In genomic region chr15:31397851-31398661, GRCh38 we compare ENCODE assay signal across 9 cellular contexts.
A peak's percentile ranks its signal among the peaks of the same experiment; 100 is the strongest.
DNase-seq lines count a peak whose midpoint lies in the region; ATAC-seq, FAIRE-seq and TF ChIP-seq lines count a peak whose summit lies in the region.
"Had no signal": no experiment of that assay in that cellular context is flagged by ENCODE, and none has a peak within 500 bp of the region (broad histone marks: within the 10 kb centered on the region; RNA-seq: fewer than 3 reads in every experiment).

No MANE protein-coding gene starts in this region.

- DNase-seq in H7 (peak; percentile 55), PC-3 (no peak), esophagus squamous epithelium (lab: John Stamatoyannopoulos, UW) (no peak), small intestine (peak; percentile 28), SHP77 treated with DMSO at 0.1 percent for 48 hours (lab: John Stamatoyannopoulos, UW) (no peak), epidermal melanocyte (ENCODE audit: insufficient read length, low spot score) (no peak), RCC 7860 (ENCODE audit: low spot score) (no peak)
- DNase-seq in stimulated activated naive CD4-positive, alpha-beta T cell (lab: John Stamatoyannopoulos, UW) = no peak

- TF ChIP-seq CTCF in PC-3 (conservative IDR thresholded peaks at IDR 0.05; ENCODE audit: low read depth, low read length) = no peak
- TF ChIP-seq CTCF in esophagus squamous epithelium (IDR thresholded peaks at IDR 0.05) = no peak

- CTCF ChIA-PET in PC-3 (lab: Charles Lee) = no interaction called here

- H3K4me2 ChIP-seq in PC-3 (ENCODE audit: low read length) = peak overlapping the region; percentile 75; the same call in 1 of the 2 replicates

- H3K4me1 ChIP-seq in PC-3 (ENCODE audit: insufficient read depth, low read length) (peaks cover 19% of the 10 kb centered on the region; the same call in 1 of the 2 replicates), esophagus squamous epithelium (peaks cover 30 to 60% (median 53%) of the 10 kb centered on the region in 3 donors), small intestine (ENCODE audit: control insufficient read depth in 2 of 2, insufficient read depth in 1 of 2, low read depth in 1 of 2, low read length in 1 of 2) (peaks cover 9 to 12% of the 10 kb centered on the region in 2 donors)

- FAIRE-seq in small intestine (lab: Jason Lieb, UNC) = no peak
- no peak for FAIRE-seq in RCC 7860 (lab: Jason Lieb, UNC)

- no peaks in the 10 kb centered on the region for H3K9me2 ChIP-seq in PC-3 (replicated peaks; ENCODE audit: low read length)

- no peak overlapping the region for H3K27ac ChIP-seq in PC-3 (ENCODE audit: low read length)
- peak overlapping the region; percentile 74 to 93 (median 83) for H3K27ac ChIP-seq in esophagus squamous epithelium
- H3K27ac ChIP-seq in small intestine (ENCODE audit: low read depth in 1 of 2, low read length in 1 of 2) = peak overlapping the region; percentile 76 to 82
- H3K27ac ChIP-seq: ovary had no signal

- H3K9me3 ChIP-seq in PC-3 (ENCODE audit: low read length) = no peaks in the 10 kb centered on the region
- H3K9me3 ChIP-seq in esophagus squamous epithelium = no peaks in the 10 kb centered on the region
- no peaks in the 10 kb centered on the region for H3K9me3 ChIP-seq in small intestine (ENCODE audit: control insufficient read depth, low read depth)
- H3K9me3 ChIP-seq: ovary had no signal

- intact Hi-C loops in PC-3 (cut with micrococcal nuclease) (loop anchor here (2.0 kb wide), 2 partner anchors 37 to 71 kb away; partner anchors contain the start of gene KLF13), esophagus squamous epithelium (cut with DNase I) (loop anchor here (10.0 kb wide), 1 partner anchor 183 kb away; no protein-coding TSS in a partner anchor)

- no peak overlapping the region for H2AFZ ChIP-seq in PC-3 (ENCODE audit: low read length)

- H3F3A ChIP-seq in PC-3 (ENCODE audit: low read length, unreplicated experiment) = no peaks in the 10 kb centered on the region

- H3K27me3 ChIP-seq in H7 (ENCODE audit: control insufficient read depth, insufficient read depth, low read length) = peaks cover 10% of the 10 kb centered on the region
- no peaks in the 10 kb centered on the region for H3K27me3 ChIP-seq in PC-3 (ENCODE audit: low read length)
- H3K27me3 ChIP-seq in esophagus squamous epithelium = no peaks in the 10 kb centered on the region
- H3K27me3 ChIP-seq in small intestine (ENCODE audit: control insufficient read depth in 2 of 2, insufficient read depth in 2 of 2, low read length in 2 of 2) = no peaks in the 10 kb centered on the region
- H3K27me3 ChIP-seq: ovary had no signal

- no peak overlapping the region; the same call in 1 of the 2 replicates for H3K9ac ChIP-seq in PC-3 (ENCODE audit: low read length)

- H3K4me3 ChIP-seq in H7 (ENCODE audit: insufficient read depth, low read depth, low read length) (no peak overlapping the region), PC-3 (ENCODE audit: low read length) (no peak overlapping the region), esophagus squamous epithelium (no peak overlapping the region), small intestine (ENCODE audit: low read depth in 1 of 2, low read length in 2 of 2) (no peak overlapping the region)
- H3K4me3 ChIP-seq: ovary had no signal

- POLR2A ChIA-PET in PC-3 (lab: Charles Lee; ENCODE audit: unreplicated experiment) = no interaction called here

- H3K36me3 ChIP-seq in H7 (replicated peaks; ENCODE audit: control insufficient read depth, insufficient read depth, low read length) = no peaks in the 10 kb centered on the region
- H3K36me3 ChIP-seq in PC-3 (ENCODE audit: low read depth, low read length) = no peaks in the 10 kb centered on the region
- no peaks in the 10 kb centered on the region for H3K36me3 ChIP-seq in esophagus squamous epithelium
- H3K36me3 ChIP-seq in small intestine (ENCODE audit: control insufficient read depth in 2 of 2, insufficient read depth in 2 of 2, low read length in 2 of 2) = no peaks in the 10 kb centered on the region
- H3K36me3 ChIP-seq: ovary had no signal

- H4K20me1 ChIP-seq in PC-3 (ENCODE audit: low read length) = no peaks in the 10 kb centered on the region

- TF ChIP-seq POLR2A in esophagus squamous epithelium (IDR thresholded peaks at IDR 0.05) = no peak

- H3K79me2 ChIP-seq in PC-3 (ENCODE audit: low read length) = no peaks in the 10 kb centered on the region

- no peak for ATAC-seq in PC-3

- BruUV-seq in PC-3 (replicated peaks; lab: Mats Ljungman, UMichigan) = no TSS peak

- WGBS in esophagus squamous epithelium, 2 donors = 36 to 53% methylated on average over 8 to 11 of the region's 21 CpGs
- 41 to 68% (median 58%) methylated on average over 21 of the region's 21 CpGs for WGBS in small intestine, 3 donors

Comparison
In these comparisons a context has a peak if more than half of its experiments do, and no peak if none do; other contexts are left out.
1. DNase-seq: peak in H7 (single experiment) and small intestine (single experiment); none in PC-3 (single experiment), esophagus squamous epithelium (single experiment), SHP77 treated with DMSO at 0.1 percent for 48 hours (single experiment), stimulated activated naive CD4-positive, alpha-beta T cell (0 of 6), epidermal melanocyte (single experiment) and RCC 7860 (single experiment).